In genomic region chr3:100263583-100263982, GRCh38 we compare ENCODE assay signal across 10 cellular contexts. TPM values are rescaled to one million over a fixed set of nuclear protein-coding genes. Genes with fewer than 3 reads are reported as not detected.
DNase-seq lines count a peak whose midpoint lies in the region; ATAC-seq and TF ChIP-seq lines count a peak whose summit lies in the region.
"Had no signal": no experiment of that assay in that cellular context is flagged by ENCODE, and none has a peak within 500 bp of the region (broad histone marks: within the 10 kb centered on the region; RNA-seq: fewer than 3 reads in every experiment).

No MANE protein-coding gene starts in this region.

- TF ChIP-seq CTCF in Loucy (conservative IDR thresholded peaks at IDR 0.05; ENCODE audit: low read length) = no peak
- TF ChIP-seq CTCF in mammary epithelial cell (conservative IDR thresholded peaks at IDR 0.05 in 1 of 2, IDR thresholded peaks at IDR 0.05 in 1 of 2; ENCODE audit: extremely low read depth in 1 of 2, insufficient read depth in 1 of 2, low read depth in 1 of 2, low read length in 2 of 2) = no peak
- no peak for TF ChIP-seq CTCF in nephron (IDR thresholded peaks at IDR 0.05; ENCODE audit: unreplicated experiment in 3 of 3)

- H3K4me3 Mint-ChIP-seq in CD8-positive, alpha-beta memory T cell = peak overlapping the region in 4 of 7 donors; percentile 5 to 78 (median 50)
- peak overlapping the region; percentile 44 to 71 (median 70) for H3K4me3 Mint-ChIP-seq in nephron

- no TSS peak for BruUV-seq in mammary epithelial cell (replicated peaks; lab: Mats Ljungman, UMichigan)

- no peaks in the 10 kb centered on the region for H3K9me3 Mint-ChIP-seq in CD8-positive, alpha-beta memory T cell
- no peaks in the 10 kb centered on the region for H3K9me3 Mint-ChIP-seq in nephron

- H2AFZ ChIP-seq in Loucy (ENCODE audit: low read length) (no peak overlapping the region), mammary epithelial cell (ENCODE audit: low read depth, low read length) (no peak overlapping the region)

- H3K4me2 ChIP-seq in Loucy (ENCODE audit: low read depth, low read length, poor library complexity, severe bottlenecking) = peak overlapping the region; percentile 94
- peak overlapping the region; percentile 62 for H3K4me2 ChIP-seq in mammary epithelial cell (ENCODE audit: insufficient read depth, low read depth, low read length)

- intact Hi-C loops in mammary epithelial cell (cut with micrococcal nuclease) = no loop called here

- H3K4me1 ChIP-seq in CD8-positive, alpha-beta memory T cell (ENCODE audit: insufficient read depth, low read length) = peaks cover 26% of the 10 kb centered on the region
- H3K4me1 ChIP-seq in Loucy (ENCODE audit: insufficient read depth, low read length, poor library complexity, severe bottlenecking) (peaks cover 22% of the 10 kb centered on the region), mammary epithelial cell (ENCODE audit: insufficient read depth, low read length) (peaks cover 34% of the 10 kb centered on the region)

- peaks cover 45 to 74% (median 66%) of the 10 kb centered on the region in 3 donors for H3K4me1 Mint-ChIP-seq in CD8-positive, alpha-beta memory T cell
- H3K4me1 Mint-ChIP-seq in nephron = peaks cover 54% of the 10 kb centered on the region

- H3F3A ChIP-seq in Loucy (ENCODE audit: low read depth) = peaks cover 4% of the 10 kb centered on the region; the same call in 1 of the 2 replicates

- peak overlapping the region in 2 of 8 donors; percentile 39 to 73 for H3K27ac Mint-ChIP-seq in CD8-positive, alpha-beta memory T cell
- H3K27ac Mint-ChIP-seq in nephron = peak overlapping the region in 1 of 3 experiments; percentile 30

- H3K27me3 ChIP-seq in CD8-positive, alpha-beta memory T cell (ENCODE audit: insufficient read depth, low read length, poor library complexity, severe bottlenecking) = no peaks in the 10 kb centered on the region
- H3K27me3 ChIP-seq in Loucy (ENCODE audit: insufficient read depth, low read length, poor library complexity, severe bottlenecking) = no peaks in the 10 kb centered on the region
- H3K27me3 ChIP-seq in mammary epithelial cell (ENCODE audit: insufficient read depth, low read length) = no peaks in the 10 kb centered on the region

- H3K9me2 ChIP-seq in Loucy (replicated peaks; ENCODE audit: low read depth, low read length) = no peaks in the 10 kb centered on the region

- no peak overlapping the region for H3K4me3 ChIP-seq in CD8-positive, alpha-beta memory T cell (ENCODE audit: low read length)
- peak overlapping the region; percentile 59 for H3K4me3 ChIP-seq in Loucy (ENCODE audit: low read length, poor library complexity, severe bottlenecking)
- peak overlapping the region in 2 of 3 experiments; percentile 0 to 11 for H3K4me3 ChIP-seq in mammary epithelial cell (replicated peaks in 1 of 3; ENCODE audit: insufficient read depth in 1 of 3, low read depth in 2 of 3, low read length in 3 of 3)

- in situ Hi-C loops in mammary epithelial cell (cut with MboI; ENCODE audit: low sequenced_read_pairs in 2 of 2) = loop anchor here in 1 of 2 donors (10.0 kb wide), 1 partner anchor 429 kb away; no protein-coding TSS in a partner anchor

- dilution Hi-C loops in mammary epithelial cell (cut with HindIII; ENCODE audit: low sequenced_read_pairs) = no loop called here

- H3K9ac ChIP-seq in Loucy (ENCODE audit: low read depth, low read length, poor library complexity, severe bottlenecking) (peak overlapping the region; percentile 47), mammary epithelial cell (ENCODE audit: insufficient read depth, low read length) (no peak overlapping the region)

- no peaks in the 10 kb centered on the region for H3K27me3 Mint-ChIP-seq in CD8-positive, alpha-beta memory T cell
- no peaks in the 10 kb centered on the region for H3K27me3 Mint-ChIP-seq in nephron (ENCODE audit: low read depth)

- peaks cover 0 to 10% (median 4%) of the 10 kb centered on the region in 3 donors for H3K36me3 Mint-ChIP-seq in CD8-positive, alpha-beta memory T cell
- no peaks in the 10 kb centered on the region for H3K36me3 Mint-ChIP-seq in nephron (ENCODE audit: low read depth)

- no peak for DNase-seq in CD8-positive, alpha-beta memory T cell
- DNase-seq in mammary epithelial cell = peak; percentile 38
- no peak for DNase-seq in hippocampal formation (lab: John Stamatoyannopoulos, UW)
- no peak for DNase-seq in SHP77 (lab: John Stamatoyannopoulos, UW)
- DNase-seq in NCI-H187 (lab: John Stamatoyannopoulos, UW) = no peak
- DNase-seq: NCI-H187 treated with DMSO at 0.1 percent for 48 hours, T-helper 1 cell had no signal

- H3K79me2 ChIP-seq in Loucy (ENCODE audit: insufficient read depth, low read length) (peaks cover 52% of the 10 kb centered on the region), mammary epithelial cell (ENCODE audit: insufficient read depth, low read length) (peaks cover 76% of the 10 kb centered on the region)

- H3K36me3 ChIP-seq in CD8-positive, alpha-beta memory T cell (ENCODE audit: insufficient read depth, low read length) = no peaks in the 10 kb centered on the region
- no peaks in the 10 kb centered on the region for H3K36me3 ChIP-seq in Loucy (ENCODE audit: insufficient read depth, low read length)
- no peaks in the 10 kb centered on the region for H3K36me3 ChIP-seq in mammary epithelial cell (ENCODE audit: insufficient read depth, low read length)

- CTCF ChIA-PET in CD8-positive, alpha-beta memory T cell (lab: Charles Lee) = no interaction called here
- CTCF ChIA-PET in mammary epithelial cell (lab: Charles Lee; ENCODE audit: low non-redundant PET) = no interaction called here

- no peaks in the 10 kb centered on the region for H3K9me3 ChIP-seq in CD8-positive, alpha-beta memory T cell (ENCODE audit: low read length)
- H3K9me3 ChIP-seq in Loucy (ENCODE audit: insufficient read depth, low read depth, low read length) = no peaks in the 10 kb centered on the region
- no peaks in the 10 kb centered on the region for H3K9me3 ChIP-seq in mammary epithelial cell (replicated peaks; ENCODE audit: insufficient read depth, low read length)

- no peak for ATAC-seq in HG03354 (IDR thresholded peaks at IDR 0.05; ENCODE audit: poor library complexity, severe bottlenecking, unreplicated experiment)

- H3K27ac ChIP-seq in CD8-positive, alpha-beta memory T cell (ENCODE audit: low read depth, low read length) = no peak overlapping the region
- H3K27ac ChIP-seq in mammary epithelial cell (ENCODE audit: insufficient read depth, low read depth, low read length) = peak overlapping the region; percentile 42

- H4K20me1 ChIP-seq in Loucy (ENCODE audit: insufficient read depth, low read length, poor library complexity, severe bottlenecking) = peaks cover 20% of the 10 kb centered on the region
- no peaks in the 10 kb centered on the region for H4K20me1 ChIP-seq in mammary epithelial cell (ENCODE audit: insufficient read depth, low read length)

- POLR2A ChIA-PET in CD8-positive, alpha-beta memory T cell (lab: Charles Lee) = interaction anchor here (0.9 kb wide), 1 partner anchor 71 kb away, joined by 3 read pairs; the partner anchor contains the start of gene NIT2

- WGBS in mammary epithelial cell (ENCODE audit: low coverage, missing lambda C conversion rate) = 31% methylated on average over 2 of the region's 2 CpGs

RNA-seq across cellular contexts. Expression of gene TBC1D23, which starts 2.8 kb away (rescaled TPM):
- total RNA-seq in CD8-positive, alpha-beta memory T cell = 10 to 100 TPM; 21.0 to 23.1 TPM
- polyA plus RNA-seq in CD8-positive, alpha-beta memory T cell = 21.9 TPM
- total RNA-seq in mammary epithelial cell = 10 to 100 TPM; 54.3 to 57.1 TPM
- polyA plus RNA-seq in mammary epithelial cell = 17.8 TPM
- polyA minus RNA-seq in mammary epithelial cell = 17.3 TPM
